In genomic region chr19:46791944-46792343, GRCh38 we compare ENCODE assay signal across 14 cellular contexts. TPM values are rescaled to one million over a fixed set of nuclear protein-coding genes. Genes with fewer than 3 reads are reported as not detected.
DNase-seq lines count a peak whose midpoint lies in the region; ATAC-seq and TF ChIP-seq lines count a peak whose summit lies in the region.
"Had no signal": no experiment of that assay in that cellular context is flagged by ENCODE, and none has a peak within 500 bp of the region (broad histone marks: within the 10 kb centered on the region; RNA-seq: fewer than 3 reads in every experiment).

No MANE protein-coding gene starts in this region.

- H3K9me3 Mint-ChIP-seq in T-helper 1 cell treated with Interleukin-12 subunit alpha and Interleukin-12 subunit beta and Interleukin-4 antibody, amounts not matched to agents 30 μg/mL and 1 μg/mL, for 36 hours = no peaks in the 10 kb centered on the region
- peaks cover under 1% of the 10 kb centered on the region for H3K9me3 Mint-ChIP-seq in glutamatergic neuron (ENCODE audit: unreplicated experiment)

- H3K4me1 Mint-ChIP-seq in T-helper 1 cell treated with Interleukin-12 subunit alpha and Interleukin-12 subunit beta and Interleukin-4 antibody, amounts not matched to agents 30 μg/mL and 1 μg/mL, for 36 hours (ENCODE audit: low read depth) = peaks cover 28% of the 10 kb centered on the region
- peaks cover 7% of the 10 kb centered on the region for H3K4me1 Mint-ChIP-seq in glutamatergic neuron (ENCODE audit: low read depth, unreplicated experiment)

- H3K4me3 Mint-ChIP-seq in T-helper 1 cell treated with Interleukin-12 subunit alpha and Interleukin-12 subunit beta and Interleukin-4 antibody, amounts not matched to agents 30 μg/mL and 1 μg/mL, for 36 hours = peak overlapping the region; percentile 47
- H3K4me3 Mint-ChIP-seq in glutamatergic neuron (ENCODE audit: unreplicated experiment) = no peak overlapping the region

- H3K9me3 ChIP-seq in HEK293 (ENCODE audit: control insufficient read depth, insufficient read depth, low read depth, low read length) (no peaks in the 10 kb centered on the region), gastroesophageal sphincter (no peaks in the 10 kb centered on the region)
- H3K9me3 ChIP-seq: body of pancreas, pancreas, testis had no signal

- H3K27me3 ChIP-seq in gastroesophageal sphincter = no peaks in the 10 kb centered on the region
- H3K27me3 ChIP-seq: body of pancreas, pancreas, testis had no signal

- TF ChIP-seq POLR2A in gastroesophageal sphincter (IDR thresholded peaks at IDR 0.05) = no peak

- H3K27ac Mint-ChIP-seq in T-helper 1 cell treated with Interleukin-12 subunit alpha and Interleukin-12 subunit beta and Interleukin-4 antibody, amounts not matched to agents 30 μg/mL and 1 μg/mL, for 36 hours = peak overlapping the region; percentile 75
- peak overlapping the region; percentile 22 for H3K27ac Mint-ChIP-seq in glutamatergic neuron (ENCODE audit: unreplicated experiment)

- H3K36me3 Mint-ChIP-seq in T-helper 1 cell treated with Interleukin-12 subunit alpha and Interleukin-12 subunit beta and Interleukin-4 antibody, amounts not matched to agents 30 μg/mL and 1 μg/mL, for 36 hours (ENCODE audit: low read depth) = no peaks in the 10 kb centered on the region
- H3K36me3 Mint-ChIP-seq in glutamatergic neuron (ENCODE audit: unreplicated experiment) = no peaks in the 10 kb centered on the region

- H3K4me1 ChIP-seq in HEK293 (ENCODE audit: control insufficient read depth, insufficient read depth, low read length) = peaks cover 11% of the 10 kb centered on the region
- H3K4me1 ChIP-seq in gastroesophageal sphincter = peaks cover 0 to 23% (median 0%) of the 10 kb centered on the region in 3 donors

- peak; percentile 37 for DNase-seq in CMK (ENCODE audit: low read depth)
- no peak for DNase-seq in glutamatergic neuron
- no peak for DNase-seq in inferior parietal cortex (ENCODE audit: extremely low spot score)
- DNase-seq: activated CD4-positive, CD25-positive, alpha-beta regulatory T cell treated with anti-CD3 and anti-CD28 coated beads, Interleukin-2, amount 50 U/mL, for 72 hours; body of pancreas; NK-92 treated with Interleukin-12 subunit alpha and Interleukin-12 subunit beta, amount 100 ng/mL, for 24 hours; pancreas; testis had no signal

- H3K27me3 Mint-ChIP-seq in T-helper 1 cell treated with Interleukin-12 subunit alpha and Interleukin-12 subunit beta and Interleukin-4 antibody, amounts not matched to agents 30 μg/mL and 1 μg/mL, for 36 hours (ENCODE audit: low read depth) = peaks cover 5% of the 10 kb centered on the region
- H3K27me3 Mint-ChIP-seq in glutamatergic neuron (ENCODE audit: unreplicated experiment) = peaks cover 2% of the 10 kb centered on the region

- CTCF ChIA-PET in HEK293 (lab: Yijun Ruan, JAX) = interaction anchor here (0.6 to 2.7 kb wide), 5 partner anchors 25 to 197 kb away, joined by 3 to 7 read pairs (median 3); no protein-coding TSS in a partner anchor

- H3K27ac ChIP-seq in HEK293 (ENCODE audit: extremely low read depth, low read depth, low read length) = no peak overlapping the region
- H3K27ac ChIP-seq in gastroesophageal sphincter = no peak overlapping the region
- H3K27ac ChIP-seq: body of pancreas, pancreas, testis had no signal

- TF ChIP-seq CTCF in HEK293 (tag by site-specific recombination; IDR thresholded peaks at IDR 0.05) (no peak), glutamatergic neuron (IDR thresholded peaks at IDR 0.05; ENCODE audit: partially characterized antibody, unreplicated experiment) (no peak), gastroesophageal sphincter (IDR thresholded peaks at IDR 0.05) (no peak)

- POLR2A ChIA-PET in HEK293 (lab: Yijun Ruan, JAX) = no interaction called here

- WGBS in gastroesophageal sphincter (ENCODE audit: low coverage in 1 of 2), 2 donors = 45 to 56% methylated on average over 5 of the region's 5 CpGs

- TF ChIP-seq EP300 in gastroesophageal sphincter (IDR thresholded peaks at IDR 0.05) = no peak

- ATAC-seq in HG02981 (IDR thresholded peaks at IDR 0.05; ENCODE audit: unreplicated experiment) = no peak
- no peak for ATAC-seq in gastroesophageal sphincter
- ATAC-seq in HG03139 (IDR thresholded peaks at IDR 0.05; ENCODE audit: unreplicated experiment) = no peak
- ATAC-seq: body of pancreas, esophagus mucosa, pancreas had no signal

- H3K4me3 ChIP-seq in HEK293 (ENCODE audit: low read depth, low read length) = no peak overlapping the region
- no peak overlapping the region for H3K4me3 ChIP-seq in gastroesophageal sphincter
- H3K4me3 ChIP-seq: body of pancreas, pancreas, testis had no signal

- H3K36me3 ChIP-seq in HEK293 (ENCODE audit: control insufficient read depth in 2 of 2, insufficient read depth in 1 of 2, low read length in 2 of 2) (no peaks in the 10 kb centered on the region), gastroesophageal sphincter (no peaks in the 10 kb centered on the region)
- H3K36me3 ChIP-seq: pancreas had no signal

TF ChIP-seq in HEK293, 187 proteins besides CTCF, POLR2A, EP300 and RAD21:
- TF ChIP-seq ZSCAN4 (tag by site-specific recombination; IDR thresholded peaks at IDR 0.05) (peak; percentile 77), ZNF121 (tag by site-specific recombination; IDR thresholded peaks at IDR 0.05) (peak; percentile 39; the same call in 1 of the 2 replicates), ZNF112 (tag by site-specific recombination; IDR thresholded peaks at IDR 0.05) (no peak)

RNA-seq across cellular contexts. Expression of gene SLC1A5, which starts 3.5 kb away (rescaled TPM):
- total RNA-seq in glutamatergic neuron (ENCODE audit: unreplicated experiment) (35.4 TPM), gastroesophageal sphincter (10 to 100 TPM; 16.2 to 56.7 (median 38.8) TPM)

RNA-seq across cellular contexts. Expression of gene STRN4, which starts 45.7 kb away (rescaled TPM):
- total RNA-seq in glutamatergic neuron (ENCODE audit: unreplicated experiment) (117 TPM), gastroesophageal sphincter (100 to 1,000 TPM in 1 of 4 donors, 10 to 100 TPM in 3; 64.6 to 109 (median 90.4) TPM)

RNA-seq across cellular contexts. Expression of gene FKRP, which starts 46.1 kb away (rescaled TPM):
- total RNA-seq in glutamatergic neuron (ENCODE audit: unreplicated experiment) (46.6 TPM), gastroesophageal sphincter (10 to 100 TPM; 18.7 to 22.5 (median 20.3) TPM)

RNA-seq across cellular contexts. Expression of gene AP2S1, which starts 58.7 kb away (rescaled TPM):
- total RNA-seq in glutamatergic neuron (ENCODE audit: unreplicated experiment) = 95.4 TPM
- 10 to 100 TPM; 40.6 to 76.2 (median 66.5) TPM for total RNA-seq in gastroesophageal sphincter
